ENCODE assay signal across 9 cellular contexts in genomic region chr1:6209661-6210605, GRCh38. TPM values are rescaled to one million over a fixed set of nuclear protein-coding genes. Genes with fewer than 3 reads are reported as not detected.
DNase-seq lines count a peak whose midpoint lies in the region; ATAC-seq and TF ChIP-seq lines count a peak whose summit lies in the region.
"Had no signal": no experiment of that assay in that cellular context is flagged by ENCODE, and none has a peak within 500 bp of the region (broad histone marks: within the 10 kb centered on the region; RNA-seq: fewer than 3 reads in every experiment).

No MANE protein-coding gene starts in this region.

- H3K9me3 ChIP-seq in CD4-positive, alpha-beta T cell (ENCODE audit: control insufficient read depth, low read length), result no peaks in the 10 kb centered on the region
- no peaks in the 10 kb centered on the region for H3K9me3 ChIP-seq in HEK293 (ENCODE audit: control insufficient read depth, insufficient read depth, low read depth, low read length)

- peaks cover 0 to 40% of the 10 kb centered on the region in 2 experiments; a peak in 1 of 3 replicates for H3K36me3 ChIP-seq in HEK293 (ENCODE audit: control insufficient read depth in 2 of 2, insufficient read depth in 1 of 2, low read length in 2 of 2)

- intact Hi-C loops in CD4-positive, alpha-beta T cell (cut with DNase I, micrococcal nuclease), result loop anchor here in 1 of 2 experiments (10.0 kb wide), 2 partner anchors 185 to 495 kb away; partner anchors contain the start of gene DNAJC11

- POLR2A ChIA-PET in CD4-positive, alpha-beta T cell (lab: Charles Lee), result interaction anchor here (1.1 kb wide), 1 partner anchor 10 kb away, joined by 3 read pairs; the partner anchor contains the start of gene RPL22
- POLR2A ChIA-PET in HEK293 (lab: Yijun Ruan, JAX), result no interaction called here

- no peaks in the 10 kb centered on the region for H3K9me3 Mint-ChIP-seq in CD4-positive, alpha-beta T cell
- no peaks in the 10 kb centered on the region for H3K9me3 Mint-ChIP-seq in activated naive CD4-positive, alpha-beta T cell treated with anti-CD3 and anti-CD28 coated beads, Interleukin-2, amount 10 ng/mL, durations not matched to agents 7 days and 5 days
- H3K9me3 Mint-ChIP-seq in memory B cell, result peaks cover 2% of the 10 kb centered on the region

- peaks cover 27% of the 10 kb centered on the region for H3K27me3 Mint-ChIP-seq in CD4-positive, alpha-beta T cell
- peaks cover 92% of the 10 kb centered on the region for H3K27me3 Mint-ChIP-seq in activated naive CD4-positive, alpha-beta T cell treated with anti-CD3 and anti-CD28 coated beads, Interleukin-2, amount 10 ng/mL, durations not matched to agents 7 days and 5 days
- peaks cover 16% of the 10 kb centered on the region for H3K27me3 Mint-ChIP-seq in memory B cell

- peak in 1 of 10 experiments; percentile 27 for DNase-seq in CD4-positive, alpha-beta T cell
- peak; percentile 37 for DNase-seq in activated naive CD4-positive, alpha-beta T cell treated with anti-CD3 and anti-CD28 coated beads, Interleukin-2, amount 10 ng/mL, durations not matched to agents 7 days and 5 days
- DNase-seq in memory B cell (ENCODE audit: low spot score in 2 of 2), result no peak
- no peak for DNase-seq in medulla oblongata (ENCODE audit: extremely low spot score)
- no peak for DNase-seq in islet precursor cell
- DNase-seq in AG08395 (ENCODE audit: low spot score), result no peak

- TF ChIP-seq CTCF in CD4-positive, alpha-beta T cell (IDR thresholded peaks at IDR 0.05), result no peak
- peak; percentile 22; the same call in 1 of the 2 replicates for TF ChIP-seq CTCF in HEK293 (tag by site-specific recombination; IDR thresholded peaks at IDR 0.05)

- peaks cover 9% of the 10 kb centered on the region for H3K4me1 Mint-ChIP-seq in CD4-positive, alpha-beta T cell (ENCODE audit: low read depth)
- peaks cover 15% of the 10 kb centered on the region for H3K4me1 Mint-ChIP-seq in activated naive CD4-positive, alpha-beta T cell treated with anti-CD3 and anti-CD28 coated beads, Interleukin-2, amount 10 ng/mL, durations not matched to agents 7 days and 5 days
- peaks cover 25% of the 10 kb centered on the region for H3K4me1 Mint-ChIP-seq in memory B cell

- H3K27me3 ChIP-seq in CD4-positive, alpha-beta T cell (ENCODE audit: control insufficient read depth, insufficient read depth, low read length), result peaks cover 35% of the 10 kb centered on the region

- H3K27ac Mint-ChIP-seq in CD4-positive, alpha-beta T cell, result no peak overlapping the region
- no peak overlapping the region for H3K27ac Mint-ChIP-seq in activated naive CD4-positive, alpha-beta T cell treated with anti-CD3 and anti-CD28 coated beads, Interleukin-2, amount 10 ng/mL, durations not matched to agents 7 days and 5 days
- no peak overlapping the region for H3K27ac Mint-ChIP-seq in memory B cell

- CTCF ChIA-PET in CD4-positive, alpha-beta T cell (lab: Charles Lee), result no interaction called here
- CTCF ChIA-PET in HEK293 (lab: Yijun Ruan, JAX), result no interaction called here
- CTCF ChIA-PET in activated naive CD4-positive, alpha-beta T cell treated with anti-CD3 and anti-CD28 coated beads, Interleukin-2, amount 10 ng/mL, durations not matched to agents 7 days and 5 days (lab: Charles Lee), result interaction anchor here (0.8 kb wide), 1 partner anchor 42 kb away, joined by 3 read pairs; no protein-coding TSS in a partner anchor

- peak; percentile 38 for ATAC-seq in CD4-positive, alpha-beta T cell (ENCODE audit: poor library complexity)
- ATAC-seq in memory B cell (ENCODE audit: low read depth) (peak; percentile 38), HG02852 (IDR thresholded peaks at IDR 0.05; ENCODE audit: unreplicated experiment) (no peak)
- ATAC-seq: Panc1 had no signal

- H3K27ac ChIP-seq in CD4-positive, alpha-beta T cell (ENCODE audit: low read depth, low read length), result no peak overlapping the region
- H3K27ac ChIP-seq in HEK293 (ENCODE audit: extremely low read depth, low read depth, low read length), result no peak overlapping the region

- no peaks in the 10 kb centered on the region for H3K36me3 Mint-ChIP-seq in CD4-positive, alpha-beta T cell (ENCODE audit: low read depth)
- H3K36me3 Mint-ChIP-seq in activated naive CD4-positive, alpha-beta T cell treated with anti-CD3 and anti-CD28 coated beads, Interleukin-2, amount 10 ng/mL, durations not matched to agents 7 days and 5 days, result no peaks in the 10 kb centered on the region
- H3K36me3 Mint-ChIP-seq in memory B cell, result no peaks in the 10 kb centered on the region

- no peak overlapping the region for H3K4me3 ChIP-seq in HEK293 (ENCODE audit: low read depth, low read length)

- H3K4me1 ChIP-seq in HEK293 (ENCODE audit: control insufficient read depth, insufficient read depth, low read length), result no peaks in the 10 kb centered on the region

- peak overlapping the region; percentile 67 for H3K4me3 Mint-ChIP-seq in CD4-positive, alpha-beta T cell
- no peak overlapping the region for H3K4me3 Mint-ChIP-seq in activated naive CD4-positive, alpha-beta T cell treated with anti-CD3 and anti-CD28 coated beads, Interleukin-2, amount 10 ng/mL, durations not matched to agents 7 days and 5 days
- peak overlapping the region; percentile 73 for H3K4me3 Mint-ChIP-seq in memory B cell

TF ChIP-seq in HEK293, 187 proteins besides CTCF, POLR2A, EP300 and RAD21:
- peak; percentile 71; the same call in 1 of the 2 replicates for TF ChIP-seq ZNF10 (tag by site-specific recombination; IDR thresholded peaks at IDR 0.05)
- TF ChIP-seq ZSCAN16 (tag by site-specific recombination; IDR thresholded peaks at IDR 0.05), result no peak
- peak; percentile 46 for TF ChIP-seq GLIS1 (tag by site-specific recombination; IDR thresholded peaks at IDR 0.05)

RNA-seq across cellular contexts. Expression of gene RNF207, which starts 4.0 kb away (rescaled TPM):
- total RNA-seq in CD4-positive, alpha-beta T cell, result 1 to 10 TPM; 5.4 to 6.8 TPM

RNA-seq across cellular contexts. Expression of gene RPL22, which starts 10.5 kb away (rescaled TPM):
- 100 to 1,000 TPM; 620 to 652 TPM for total RNA-seq in CD4-positive, alpha-beta T cell

RNA-seq across cellular contexts. Expression of gene ICMT, which starts 25.8 kb away (rescaled TPM):
- total RNA-seq in CD4-positive, alpha-beta T cell, result 1 to 10 TPM; 1.7 to 3.0 TPM

RNA-seq across cellular contexts. Expression of gene CHD5, which starts 29.8 kb away (rescaled TPM):
- under 1 TPM; 0.25 to 0.34 TPM for total RNA-seq in CD4-positive, alpha-beta T cell

RNA-seq across cellular contexts. Expression of gene HES3, which starts 34.0 kb away (rescaled TPM):
- not detected for total RNA-seq in CD4-positive, alpha-beta T cell
